10 cellular contexts compared by ENCODE assay signal in genomic region chr19:58399903-58400637, GRCh38. TPM values are rescaled to one million over a fixed set of nuclear protein-coding genes. Genes with fewer than 3 reads are reported as not detected.
DNase-seq lines count a peak whose midpoint lies in the region; ATAC-seq, FAIRE-seq and TF ChIP-seq lines count a peak whose summit lies in the region.
"Had no signal": no experiment of that assay in that cellular context is flagged by ENCODE, and none has a peak within 500 bp of the region (broad histone marks: within the 10 kb centered on the region; RNA-seq: fewer than 3 reads in every experiment).

No MANE protein-coding gene starts in this region.

- DNase-seq in ascending aorta (ENCODE audit: low spot score in 2 of 2) = no peak
- no peak for DNase-seq in mesothelial cell of epicardium (ENCODE audit: low spot score in 2 of 2, unreplicated experiment in 2 of 2)
- DNase-seq in D341Med (ENCODE audit: low spot score) = no peak
- no peak for DNase-seq in D721Med (ENCODE audit: insufficient read length, low spot score)
- DNase-seq in activated gamma-delta T cell treated with Interleukin-2 at 50 U/mL for 16 hours = no peak

- H3K27me3 Mint-ChIP-seq in mesothelial cell of epicardium (ENCODE audit: low read depth) = peaks cover 19% of the 10 kb centered on the region

- H3K79me2 ChIP-seq in ACC112 (ENCODE audit: control insufficient read depth, insufficient read depth, low read length, unreplicated experiment) = no peaks in the 10 kb centered on the region

- no peak for FAIRE-seq in D721Med (lab: Jason Lieb, UNC)
- FAIRE-seq: keratinocyte had no signal

- peak overlapping the region; percentile 87 for H3K4me3 Mint-ChIP-seq in mesothelial cell of epicardium

- intact Hi-C loops in ascending aorta (cut with DNase I) = loop anchor here (2.0 kb wide), 1 partner anchor 99 kb away; no protein-coding TSS in a partner anchor

- WGBS in HUES64 = 87% methylated on average over 9 of the region's 9 CpGs

- H3K4me1 Mint-ChIP-seq in mesothelial cell of epicardium = peaks cover 16% of the 10 kb centered on the region

- no peak overlapping the region for H3K27ac ChIP-seq in ACC112 (ENCODE audit: low read depth, low read length)
- H3K27ac ChIP-seq in HUES64 (ENCODE audit: low read depth, low read length) = no peak overlapping the region
- no peak overlapping the region for H3K27ac ChIP-seq in ascending aorta

- H2AFZ ChIP-seq in ACC112 (ENCODE audit: low read length, unreplicated experiment) = peak overlapping the region; percentile 6

- H3K9me3 Mint-ChIP-seq in mesothelial cell of epicardium = no peaks in the 10 kb centered on the region

- peaks cover 4% of the 10 kb centered on the region for H3K4me1 ChIP-seq in ACC112 (ENCODE audit: control insufficient read depth, insufficient read depth, low read length, unreplicated experiment)
- H3K4me1 ChIP-seq in HUES64 (ENCODE audit: insufficient read depth, low read length) = no peaks in the 10 kb centered on the region
- H3K4me1 ChIP-seq in ascending aorta = peaks cover 7 to 10% of the 10 kb centered on the region in 2 donors

- no peak for ATAC-seq in GM18909 (IDR thresholded peaks at IDR 0.05; ENCODE audit: poor library complexity, unreplicated experiment)

- peaks cover 2% of the 10 kb centered on the region for H3K36me3 Mint-ChIP-seq in mesothelial cell of epicardium

- TF ChIP-seq CTCF in ascending aorta (IDR thresholded peaks at IDR 0.05) (no peak), mesothelial cell of epicardium (IDR thresholded peaks at IDR 0.05; ENCODE audit: unreplicated experiment) (no peak), D721Med (IDR thresholded peaks at IDR 0.05; ENCODE audit: insufficient read depth, missing control alignments) (no peak)

- H3K36me3 ChIP-seq in ACC112 (ENCODE audit: insufficient read depth, low read length) = no peaks in the 10 kb centered on the region
- H3K36me3 ChIP-seq in HUES64 (ENCODE audit: insufficient read depth, low read length) = peaks cover under 1% of the 10 kb centered on the region
- H3K36me3 ChIP-seq in ascending aorta = peaks cover 0 to 2% of the 10 kb centered on the region in 2 donors

- H3K27ac Mint-ChIP-seq in mesothelial cell of epicardium = no peak overlapping the region

- H3K9me3 ChIP-seq in HUES64 (ENCODE audit: insufficient read depth, low read depth, low read length) = no peaks in the 10 kb centered on the region
- H3K9me3 ChIP-seq in ascending aorta = no peaks in the 10 kb centered on the region

- H3K27me3 ChIP-seq in ACC112 (ENCODE audit: insufficient read depth, low read length) = no peaks in the 10 kb centered on the region
- peaks cover 18% of the 10 kb centered on the region for H3K27me3 ChIP-seq in HUES64 (ENCODE audit: insufficient read depth, low read length)
- H3K27me3 ChIP-seq in ascending aorta = no peaks in the 10 kb centered on the region

- no peak overlapping the region for H3K9ac ChIP-seq in HUES64 (ENCODE audit: low read depth, low read length)

- H3K4me3 ChIP-seq in ACC112 (ENCODE audit: low read depth, low read length) (peak overlapping the region; percentile 84), HUES64 (ENCODE audit: low read length) (peak overlapping the region; percentile 70), ascending aorta (peak overlapping the region; percentile 66 to 67)

RNA-seq across cellular contexts. Expression of gene RNF225, which starts 4.6 kb away (rescaled TPM):
- not detected for polyA plus RNA-seq in HUES64 (2013, experiment 1 of 2)
- polyA plus RNA-seq in HUES64 (2013, experiment 2 of 2) = not detected
- not detected for total RNA-seq in ascending aorta
- total RNA-seq in mesothelial cell of epicardium = 0.83 to 1.3 TPM (median 1.2 TPM) in 3 replicates
- total RNA-seq: SK-MEL-5 had no signal
- polyA plus RNA-seq: keratinocyte had no signal

RNA-seq across cellular contexts. Expression of gene ZNF584, which starts 8.4 kb away (rescaled TPM):
- polyA plus RNA-seq in HUES64 (2013, experiment 1 of 2) = 3.8 TPM
- 5.7 TPM for polyA plus RNA-seq in HUES64 (2013, experiment 2 of 2)
- total RNA-seq in ascending aorta (17.9 TPM), mesothelial cell of epicardium (12.0 to 16.4 TPM (median 15.3 TPM) in 3 replicates)

RNA-seq across cellular contexts. Expression of gene RPS5, which starts 13.0 kb away (rescaled TPM):
- 1,436 TPM for polyA plus RNA-seq in HUES64 (2013, experiment 1 of 2)
- 1,338 TPM for polyA plus RNA-seq in HUES64 (2013, experiment 2 of 2)
- total RNA-seq in ascending aorta = 1,483 TPM
- total RNA-seq in mesothelial cell of epicardium = 985 to 1,018 TPM (median 1,016 TPM) in 3 replicates

RNA-seq across cellular contexts. Expression of gene ZNF837, which starts 19.2 kb away (rescaled TPM):
- polyA plus RNA-seq in HUES64 (2013, experiment 1 of 2) = 2.0 TPM
- 2.8 TPM for polyA plus RNA-seq in HUES64 (2013, experiment 2 of 2)
- total RNA-seq in ascending aorta = not detected
- 3.1 to 4.2 TPM (median 3.9 TPM) in 3 replicates for total RNA-seq in mesothelial cell of epicardium

RNA-seq across cellular contexts. Expression of gene ZNF497, which starts 37.5 kb away (rescaled TPM):
- polyA plus RNA-seq in HUES64 (2013, experiment 1 of 2) = 1.8 TPM
- 1.3 TPM for polyA plus RNA-seq in HUES64 (2013, experiment 2 of 2)
- total RNA-seq in ascending aorta = not detected
- total RNA-seq in mesothelial cell of epicardium = 6.6 to 7.6 TPM (median 6.9 TPM) in 3 replicates
